Comparison of ENCODE assay signal across 22 cellular contexts in the genomic region with DNA sequence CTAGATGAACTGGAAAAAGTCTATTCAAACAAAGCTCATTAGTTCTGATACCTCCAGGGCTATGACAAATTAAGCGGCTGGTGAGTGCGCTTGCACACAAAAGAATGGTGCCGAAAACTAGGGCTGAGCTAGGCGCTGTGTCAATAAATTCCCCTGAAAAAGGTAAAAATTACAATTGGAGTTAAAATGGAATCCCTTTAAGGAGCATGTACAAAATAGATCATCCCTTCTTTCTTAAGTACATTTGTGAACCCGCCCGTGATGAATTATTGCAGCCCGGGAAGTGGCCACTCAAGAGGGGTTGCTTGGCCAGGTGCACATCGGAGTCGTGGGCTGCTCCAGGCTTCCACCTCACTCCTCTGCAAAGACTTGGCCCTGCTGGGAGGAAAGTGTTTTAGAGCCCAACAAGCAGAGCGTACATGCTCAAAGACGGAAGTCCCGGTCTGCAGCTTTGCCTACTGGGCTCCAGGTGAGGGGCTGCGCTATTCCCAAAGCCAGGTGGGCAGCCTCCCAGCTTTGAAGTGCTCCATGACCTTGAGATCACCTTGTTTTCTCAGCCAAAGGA.
DNase-seq lines count a peak whose midpoint lies in the region; ATAC-seq and TF ChIP-seq lines count a peak whose summit lies in the region.
"Had no signal": no experiment of that assay in that cellular context is flagged by ENCODE, and none has a peak within 500 bp of the region (broad histone marks: within the 10 kb centered on the region; RNA-seq: fewer than 3 reads in every experiment).

No MANE protein-coding gene starts in this region.

- WGBS in GM23248 (ENCODE audit: low coverage in 1 of 2, low lambda C conversion rate in 2 of 2, missing lambda C conversion rate in 2 of 2), 2 experiments = 54 to 56% methylated on average over 13 of the region's 13 CpGs

- H3K4me2 ChIP-seq in GM23248 (ENCODE audit: unreplicated experiment) = no peak overlapping the region

- DNase-seq in DMS79 (lab: John Stamatoyannopoulos, UW) (peak; percentile 93), SK-N-MC (ENCODE audit: low read depth, low spot score) (no peak), left lobe of liver (ENCODE audit: low spot score) (peak; percentile 22), retina (peak; percentile 68), foreskin fibroblast (no peak), NCI-H2107 (lab: John Stamatoyannopoulos, UW) (no peak), GM23248 (no peak), NCI-H446 treated with DMSO at 0.1 percent for 48 hours (lab: John Stamatoyannopoulos, UW) (no peak)
- DNase-seq: AML-193, C1 segment of cervical spinal cord, DMS53, MG63, NCI-H1048, NCI-H1436 treated with DMSO at 0.1 percent for 48 hours, NCI-H2029 treated with DMSO at 0.1 percent for 48 hours, NCI-H2171 treated with DMSO at 0.1 percent for 48 hours, NCI-H526 had no signal

- H3K9me2 ChIP-seq in GM23248 (ENCODE audit: insufficient read depth) = no peaks in the 10 kb centered on the region

- H3K9me3 ChIP-seq in SK-N-MC (ENCODE audit: low read depth, low read length) = no peaks in the 10 kb centered on the region
- no peaks in the 10 kb centered on the region for H3K9me3 ChIP-seq in GM23248 (ENCODE audit: low read depth)
- H3K9me3 ChIP-seq: HAP-1, MG63 had no signal

- no peaks in the 10 kb centered on the region for H3F3A ChIP-seq in GM23248 (ENCODE audit: insufficient read depth)

- no peak for ATAC-seq in left lobe of liver
- ATAC-seq: HepG2, K562, Right ventricle myocardium inferior had no signal

- H3K27ac ChIP-seq in SK-N-MC (peak overlapping the region; percentile 65), GM23248 (no peak overlapping the region)
- H3K27ac ChIP-seq: HL-60 had no signal

- no peak for TF ChIP-seq CTCF in foreskin fibroblast (IDR thresholded peaks at IDR 0.05; ENCODE audit: low read depth, low read length)

- no peaks in the 10 kb centered on the region for H3K79me2 ChIP-seq in GM23248 (ENCODE audit: insufficient read depth)

- in situ Hi-C loops in GM23248 (cut with MboI) = no loop called here

- H3K4me3 ChIP-seq in SK-N-MC (no peak overlapping the region), foreskin fibroblast (ENCODE audit: low read depth in 1 of 2, low read length in 2 of 2) (no peak overlapping the region), GM23248 (no peak overlapping the region)
- H3K4me3 ChIP-seq: HAP-1, K562, MG63 had no signal

- no peaks in the 10 kb centered on the region for H4K20me1 ChIP-seq in GM23248 (ENCODE audit: insufficient read depth)

- H3K4me1 ChIP-seq in GM23248 (ENCODE audit: insufficient read depth) = no peaks in the 10 kb centered on the region
- H3K4me1 ChIP-seq: HAP-1 had no signal

- no peaks in the 10 kb centered on the region for H3K36me3 ChIP-seq in SK-N-MC (ENCODE audit: insufficient read depth, low read length)
- no peaks in the 10 kb centered on the region for H3K36me3 ChIP-seq in GM23248 (ENCODE audit: low read depth)
- H3K36me3 ChIP-seq: HAP-1, MG63 had no signal

- no peaks in the 10 kb centered on the region for H3K27me3 ChIP-seq in GM23248 (replicated peaks; ENCODE audit: insufficient read depth)
- H3K27me3 ChIP-seq: MG63 had no signal

- H3K9ac ChIP-seq in SK-N-MC (ENCODE audit: insufficient read length) = no peak overlapping the region
- H3K9ac ChIP-seq in GM23248 = no peak overlapping the region

- no peak overlapping the region for H2AFZ ChIP-seq in GM23248

Comparison
In these comparisons a context has a peak if more than half of its experiments do, and no peak if none do; other contexts are left out.
1. DNase-seq: peak in DMS79 (single experiment), left lobe of liver (single experiment) and retina (single experiment); none in SK-N-MC (single experiment), foreskin fibroblast (0 of 2), NCI-H2107 (single experiment), GM23248 (single experiment) and NCI-H446 treated with DMSO at 0.1 percent for 48 hours (single experiment).